Comparison of ENCODE assay signal across 1 cellular context in genomic region chr4:183014361-183015084, GRCh38.
TF ChIP-seq lines count a peak whose summit lies in the region.

No MANE protein-coding gene starts in this region.

TF ChIP-seq in IMR-90, 13 proteins besides CTCF, POLR2A, EP300 and RAD21 (continued from another document):
- TF ChIP-seq RFX5 (IDR thresholded peaks at IDR 0.05; ENCODE audit: low read depth, low read length) = no peak
TF ChIP-seq in IMR-90: peak in this region for 0.
